ENCODE assay signal across 9 cellular contexts in the genomic region with DNA sequence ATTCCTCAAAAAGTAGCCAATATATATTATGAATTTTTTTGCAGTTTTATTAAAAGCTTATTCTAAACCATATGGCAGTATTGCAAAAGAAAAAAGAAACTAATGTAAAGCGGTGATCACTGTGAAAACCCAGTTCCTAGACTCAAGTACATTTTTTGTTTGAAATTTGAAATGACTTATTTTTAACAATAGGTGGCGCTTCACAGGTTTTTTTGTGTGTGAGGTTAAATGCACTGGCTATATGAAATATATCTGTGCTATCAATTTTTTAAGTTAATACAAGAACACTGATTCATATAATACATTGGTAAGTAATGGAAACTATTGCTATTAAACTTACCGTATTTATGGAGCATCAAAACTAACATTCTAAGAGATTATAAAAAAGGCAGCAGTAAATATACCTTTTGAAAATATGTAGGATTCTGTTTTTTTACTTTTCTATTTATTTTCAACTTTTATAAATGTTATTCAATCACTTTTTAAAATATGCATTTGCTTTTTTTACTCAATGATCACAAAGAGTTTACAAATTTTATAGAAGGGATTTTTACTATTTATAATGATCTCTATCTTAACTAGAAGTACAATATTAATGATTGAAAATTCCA. TPM values are rescaled to one million over a fixed set of nuclear protein-coding genes. Genes with fewer than 3 reads are reported as not detected.
DNase-seq lines count a peak whose midpoint lies in the region; ATAC-seq and TF ChIP-seq lines count a peak whose summit lies in the region.
"Had no signal": no experiment of that assay in that cellular context is flagged by ENCODE, and none has a peak within 500 bp of the region (broad histone marks: within the 10 kb centered on the region; RNA-seq: fewer than 3 reads in every experiment).

No MANE protein-coding gene starts in this region.

- no peaks in the 10 kb centered on the region for H3K36me3 Mint-ChIP-seq in glutamatergic neuron (ENCODE audit: unreplicated experiment)

- no peaks in the 10 kb centered on the region for H3K4me1 Mint-ChIP-seq in glutamatergic neuron (ENCODE audit: low read depth, unreplicated experiment)
- H3K4me1 Mint-ChIP-seq: central memory CD8-positive, alpha-beta T cell had no signal

- H3K27ac Mint-ChIP-seq in glutamatergic neuron (ENCODE audit: unreplicated experiment) = no peak overlapping the region

- no peaks in the 10 kb centered on the region for H3K27me3 Mint-ChIP-seq in glutamatergic neuron (ENCODE audit: unreplicated experiment)

- no peak overlapping the region for H3K4me3 ChIP-seq in AG09309 (ENCODE audit: control insufficient read depth, low read depth, low read length)

- DNase-seq in AG09309 (ENCODE audit: low read depth) (no peak), RPMI7951 (ENCODE audit: low read depth) (peak; percentile 23), glutamatergic neuron (no peak), HuH-7.5 (ENCODE audit: low spot score) (no peak), GM19238 (ENCODE audit: insufficient read length, low spot score) (no peak)

- H3K4me3 Mint-ChIP-seq in glutamatergic neuron (ENCODE audit: unreplicated experiment) = no peak overlapping the region
- H3K4me3 Mint-ChIP-seq: central memory CD8-positive, alpha-beta T cell had no signal

- peak; percentile 47 for TF ChIP-seq CTCF in AG09309 (IDR thresholded peaks at IDR 0.05; ENCODE audit: control insufficient read depth, insufficient read depth, low read depth, low read length, missing control alignments)
- peak; percentile 66 for TF ChIP-seq CTCF in glutamatergic neuron (IDR thresholded peaks at IDR 0.05; ENCODE audit: partially characterized antibody, unreplicated experiment)

- peak; percentile 64 for ATAC-seq in GM18858 (IDR thresholded peaks at IDR 0.05; ENCODE audit: unreplicated experiment)
- ATAC-seq in GM19324 (IDR thresholded peaks at IDR 0.05; ENCODE audit: low FRiP score, unreplicated experiment) = no peak
- ATAC-seq in GM18520 (IDR thresholded peaks at IDR 0.05; ENCODE audit: unreplicated experiment) = no peak

- H3K9me3 Mint-ChIP-seq in glutamatergic neuron (ENCODE audit: unreplicated experiment) = no peaks in the 10 kb centered on the region
- H3K9me3 Mint-ChIP-seq: central memory CD8-positive, alpha-beta T cell had no signal

RNA-seq across cellular contexts. Expression of gene SPRY1, which starts 5.6 kb away (rescaled TPM):
- 14.6 and 14.8 TPM in 2 replicates for total RNA-seq in RPMI7951 (2014; rRNA removed; shearing (Covaris generic))
- 17.2 TPM for total RNA-seq in glutamatergic neuron (ENCODE audit: unreplicated experiment)
